In genomic region chr11:116930586-116930985, GRCh38 we compare ENCODE assay signal across 9 cellular contexts.
DNase-seq lines count a peak whose midpoint lies in the region; ATAC-seq, FAIRE-seq and TF ChIP-seq lines count a peak whose summit lies in the region.
"Had no signal": no experiment of that assay in that cellular context is flagged by ENCODE, and none has a peak within 500 bp of the region (broad histone marks: within the 10 kb centered on the region; RNA-seq: fewer than 3 reads in every experiment).

No MANE protein-coding gene starts in this region.

- H3K4me3 ChIP-seq in cardiac muscle cell (no peak overlapping the region), muscle layer of colon (ENCODE audit: low read depth in 1 of 2, low read length in 2 of 2) (peak overlapping the region; percentile 29 to 44), vagina (no peak overlapping the region)

- H3K9me3 ChIP-seq in cardiac muscle cell (ENCODE audit: low read depth): no peaks in the 10 kb centered on the region
- H3K9me3 ChIP-seq in muscle layer of colon (ENCODE audit: low read length): no peaks in the 10 kb centered on the region
- H3K9me3 ChIP-seq in vagina: no peaks in the 10 kb centered on the region

- TF ChIP-seq CTCF in cardiac muscle cell (IDR thresholded peaks at IDR 0.05; ENCODE audit: low read depth, low read length): no peak
- no peak for TF ChIP-seq CTCF in vagina (IDR thresholded peaks at IDR 0.05)

- H3K9ac ChIP-seq in muscle layer of colon (ENCODE audit: low read length): no peak overlapping the region

- ATAC-seq in left cardiac atrium (no peak), HG02759 (IDR thresholded peaks at IDR 0.05; ENCODE audit: unreplicated experiment) (no peak)

- no peak for FAIRE-seq in GM12892 (lab: Jason Lieb, UNC)

- H3K36me3 ChIP-seq in cardiac muscle cell (no peaks in the 10 kb centered on the region), muscle layer of colon (ENCODE audit: insufficient read depth, low read length) (peaks cover 9% of the 10 kb centered on the region), vagina (peaks cover 0 to 4% of the 10 kb centered on the region in 2 donors)

- H3K27ac ChIP-seq in cardiac muscle cell (peak overlapping the region; percentile 75), adipose tissue (ENCODE audit: low read depth, low read length) (peak overlapping the region; percentile 40), muscle layer of colon (ENCODE audit: low read depth, low read length) (peak overlapping the region; percentile 28), vagina (peak overlapping the region; percentile 34)

- WGBS in adipose tissue, 3 donors: 55 to 70% (median 60%) methylated on average over 2 of the region's 2 CpGs

- H3K4me1 ChIP-seq in cardiac muscle cell (ENCODE audit: low read depth): peaks cover 46% of the 10 kb centered on the region
- H3K4me1 ChIP-seq in muscle layer of colon (ENCODE audit: insufficient read depth, low read length): peaks cover 23% of the 10 kb centered on the region
- H3K4me1 ChIP-seq in vagina: peaks cover 35% of the 10 kb centered on the region

- intact Hi-C loops in left cardiac atrium (cut with DNase I) (no loop called here), vagina (cut with DNase I) (no loop called here)

- H3K27me3 ChIP-seq in cardiac muscle cell (no peaks in the 10 kb centered on the region), muscle layer of colon (ENCODE audit: control insufficient read depth in 1 of 2, insufficient read depth in 2 of 2, low read length in 2 of 2) (no peaks in the 10 kb centered on the region), vagina (no peaks in the 10 kb centered on the region)

- DNase-seq in cardiac muscle cell (ENCODE audit: low read depth in 1 of 2, low spot score in 1 of 2) (no peak), left cardiac atrium (no peak), vagina (ENCODE audit: extremely low spot score in 2 of 2) (no peak), GM12892 (ENCODE audit: insufficient read length) (no peak), amygdala (lab: John Stamatoyannopoulos, UW) (no peak)
- DNase-seq: retina had no signal

- TF ChIP-seq POLR2A in vagina (IDR thresholded peaks at IDR 0.05): no peak
- no peak for TF ChIP-seq POLR2A in GM12892 (IDR thresholded peaks at IDR 0.05; ENCODE audit: low read depth, low read length)

Comparison
In these comparisons a context has a peak if more than half of its experiments do, and no peak if none do; other contexts are left out.
1. H3K4me3 ChIP-seq: peak in muscle layer of colon (2 of 2); none in cardiac muscle cell (single experiment) and vagina (0 of 2).
2. Peak in every context shown above with its lines, with median percentiles within 50 percentile points of each other: H3K27ac ChIP-seq.